ENCODE assay signal across 8 cellular contexts in the genomic region with DNA sequence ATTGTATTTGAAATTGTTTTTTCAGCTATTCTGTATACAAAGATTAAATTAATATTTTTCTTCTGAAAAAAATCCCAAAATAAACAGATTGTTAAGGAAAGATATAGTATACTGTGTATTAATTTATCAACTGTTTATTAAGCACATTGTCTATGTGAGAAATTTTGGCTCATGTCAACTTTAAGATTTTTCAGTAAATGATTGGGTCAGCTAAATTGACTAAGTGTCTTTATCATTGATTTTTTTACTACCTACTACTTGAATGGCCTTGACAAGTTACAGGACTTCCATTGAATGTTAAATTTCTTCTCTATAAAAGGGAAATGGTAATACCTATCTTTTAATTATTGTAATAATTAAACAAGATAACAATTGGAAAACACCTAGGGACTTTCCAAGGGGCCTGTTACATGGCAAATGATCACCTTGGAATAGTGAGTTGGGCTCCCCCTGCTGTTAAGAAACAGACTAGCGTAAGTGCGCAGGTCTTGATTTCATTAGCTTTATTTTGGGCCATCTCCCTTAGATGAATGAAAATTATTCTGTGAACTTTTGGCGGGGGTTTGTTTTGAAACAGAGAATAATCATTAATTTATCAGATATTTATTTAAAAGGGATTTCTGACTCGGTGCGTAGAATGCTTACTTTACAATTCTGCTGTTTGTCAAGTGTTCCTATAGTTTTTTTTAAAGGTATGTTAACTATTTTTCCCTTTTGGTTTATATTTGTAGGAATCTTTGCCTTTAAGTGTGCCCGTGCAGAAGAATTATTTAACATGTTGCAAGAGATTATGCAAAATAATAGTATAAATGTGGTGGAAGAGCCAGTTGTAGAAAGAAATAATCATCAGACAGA. TPM values are rescaled to one million over a fixed set of nuclear protein-coding genes. Genes with fewer than 3 reads are reported as not detected.
A peak's percentile ranks its signal among the peaks of the same experiment; 100 is the strongest.
DNase-seq lines count a peak whose midpoint lies in the region; ATAC-seq and TF ChIP-seq lines count a peak whose summit lies in the region.

No MANE protein-coding gene starts in this region.

- H3K4me2 ChIP-seq in SK-N-SH (no peak overlapping the region), smooth muscle cell (peak overlapping the region; percentile 47)

- WGBS in SK-N-SH (ENCODE audit: low lambda C conversion rate), result 37% methylated on average over 6 of the region's 6 CpGs
- 42 to 51% (median 46%) methylated on average over 6 of the region's 6 CpGs for WGBS in adrenal gland, 4 donors
- 58% methylated on average over 6 of the region's 6 CpGs for WGBS in smooth muscle cell (ENCODE audit: low lambda C conversion rate)

- no peaks in the 10 kb centered on the region for H3K9me2 ChIP-seq in SK-N-SH

- TF ChIP-seq EP300 in SK-N-SH (IDR thresholded peaks at IDR 0.05; ENCODE audit: borderline replicate concordance in 1 of 2, low read depth in 1 of 2, low read length in 1 of 2), result no peak

- H3K27me3 ChIP-seq in SK-N-SH (ENCODE audit: insufficient read depth) (no peaks in the 10 kb centered on the region), adrenal gland (no peaks in the 10 kb centered on the region), right atrium auricular region (no peaks in the 10 kb centered on the region), smooth muscle cell (ENCODE audit: low read depth) (no peaks in the 10 kb centered on the region)

- TF ChIP-seq POLR2A in adrenal gland (IDR thresholded peaks at IDR 0.05), result no peak

- ATAC-seq in GM21423 (IDR thresholded peaks at IDR 0.05; ENCODE audit: unreplicated experiment), result peak; percentile 65

- TF ChIP-seq RAD21 in SK-N-SH (IDR thresholded peaks at IDR 0.05; ENCODE audit: low read length), result peak; percentile 78

- H3K9ac ChIP-seq in SK-N-SH, result no peak overlapping the region
- H3K9ac ChIP-seq in smooth muscle cell (ENCODE audit: low read depth), result peak overlapping the region; percentile 79

- H3K79me2 ChIP-seq in SK-N-SH (ENCODE audit: insufficient read depth) (peaks cover 33% of the 10 kb centered on the region), smooth muscle cell (ENCODE audit: low read depth) (peaks cover 26% of the 10 kb centered on the region)

- peaks cover 48 to 58% of the 10 kb centered on the region in 2 experiments for H3K36me3 ChIP-seq in SK-N-SH (replicated peaks in 1 of 2; ENCODE audit: control insufficient read depth in 1 of 2, insufficient read depth in 2 of 2, low read length in 1 of 2)
- peaks cover 0 to 40% of the 10 kb centered on the region in 2 donors for H3K36me3 ChIP-seq in adrenal gland (replicated peaks in 1 of 2)
- H3K36me3 ChIP-seq in right atrium auricular region, result peaks cover 27% of the 10 kb centered on the region
- peaks cover 11% of the 10 kb centered on the region for H3K36me3 ChIP-seq in smooth muscle cell (ENCODE audit: low read depth)

- no peaks in the 10 kb centered on the region for H3K9me3 ChIP-seq in SK-N-SH
- no peaks in the 10 kb centered on the region for H3K9me3 ChIP-seq in adrenal gland (replicated peaks in 1 of 3)
- H3K9me3 ChIP-seq in right atrium auricular region, result no peaks in the 10 kb centered on the region
- no peaks in the 10 kb centered on the region for H3K9me3 ChIP-seq in smooth muscle cell (replicated peaks; ENCODE audit: low read depth)

- POLR2A ChIA-PET in SK-N-SH (lab: Yijun Ruan, JAX), result no interaction called here

- DNase-seq in DMS53 (lab: John Stamatoyannopoulos, UW) (peak; percentile 87), LNCaP clone FGC (ENCODE audit: low read depth) (no peak), SK-N-SH (peak; percentile 49), adrenal gland (peak; percentile 43 to 85 (median 57)), right atrium auricular region (ENCODE audit: low spot score) (no peak), smooth muscle cell (lab: John Stamatoyannopoulos, UW; ENCODE audit: unreplicated experiment) (no peak), 8988T (no peak)

- no peak overlapping the region for H2AFZ ChIP-seq in SK-N-SH (ENCODE audit: low read depth)
- H2AFZ ChIP-seq in smooth muscle cell (ENCODE audit: low read depth), result no peak overlapping the region

- TF ChIP-seq CTCF in LNCaP clone FGC (IDR thresholded peaks at IDR 0.05; ENCODE audit: control insufficient read depth, extremely low read depth, insufficient read depth) (peak; percentile 89), SK-N-SH (IDR thresholded peaks at IDR 0.05) (peak; percentile 89), adrenal gland (IDR thresholded peaks at IDR 0.05) (peak; percentile 70 to 85 (median 80)), right atrium auricular region (IDR thresholded peaks at IDR 0.05) (peak; percentile 60 to 82), smooth muscle cell (IDR thresholded peaks at IDR 0.05; ENCODE audit: borderline replicate concordance, insufficient read depth, poor library complexity, severe bottlenecking) (peak; percentile 83)

- H3K27ac ChIP-seq in SK-N-SH (ENCODE audit: low read depth in 2 of 2, low read length in 1 of 2) (peak overlapping the region in 1 of 2 experiments; percentile 72; a peak in 1 of 4 replicates), adrenal gland (no peak overlapping the region), right atrium auricular region (no peak overlapping the region), smooth muscle cell (ENCODE audit: low read depth) (peak overlapping the region; percentile 92)

- CTCF ChIA-PET in SK-N-SH (lab: Yijun Ruan, JAX), result interaction anchor here (0.6 to 4.5 kb wide), 63 partner anchors 9 to 428 kb away, joined by 3 to 66 read pairs (median 4); partner anchors contain the start of genes CCT2 and FRS2

- H3K4me3 ChIP-seq in LNCaP clone FGC (ENCODE audit: low read depth, low read length) (no peak overlapping the region), SK-N-SH (ENCODE audit: low read depth in 2 of 2, low read length in 1 of 2) (no peak overlapping the region), adrenal gland (no peak overlapping the region), right atrium auricular region (no peak overlapping the region), smooth muscle cell (no peak overlapping the region)

- peaks cover 31% of the 10 kb centered on the region for H3F3A ChIP-seq in SK-N-SH (replicated peaks; ENCODE audit: insufficient read depth)
- peaks cover 7% of the 10 kb centered on the region for H3F3A ChIP-seq in smooth muscle cell (ENCODE audit: low read depth)

- peaks cover 8% of the 10 kb centered on the region; the same call in 1 of the 2 replicates for H4K20me1 ChIP-seq in SK-N-SH (ENCODE audit: insufficient read depth)
- no peaks in the 10 kb centered on the region for H4K20me1 ChIP-seq in smooth muscle cell (ENCODE audit: low read depth)

- intact Hi-C loops in adrenal gland (cut with DNase I), result loop anchor here in 1 of 2 donors (5.0 kb wide), 1 partner anchor 103 kb away; no protein-coding TSS in a partner anchor

- peaks cover 0 to 8% of the 10 kb centered on the region in 2 experiments; a peak in 3 of 4 replicates for H3K4me1 ChIP-seq in SK-N-SH (ENCODE audit: control insufficient read depth in 1 of 2, insufficient read depth in 2 of 2, low read depth in 1 of 2, low read length in 1 of 2)
- H3K4me1 ChIP-seq in adrenal gland (replicated peaks in 1 of 2), result no peaks in the 10 kb centered on the region
- no peaks in the 10 kb centered on the region for H3K4me1 ChIP-seq in right atrium auricular region
- H3K4me1 ChIP-seq in smooth muscle cell (ENCODE audit: low read depth), result peaks cover 5% of the 10 kb centered on the region

TF ChIP-seq in SK-N-SH, 30 proteins besides CTCF, POLR2A, EP300 and RAD21:
- TF ChIP-seq TCF12 (IDR thresholded peaks at IDR 0.05) (peak; percentile 18; the same call in 1 of the 2 replicates), NRF1 (IDR thresholded peaks at IDR 0.05; ENCODE audit: low read depth, low read length) (peak; percentile 23; the same call in 1 of the 2 replicates), SMC3 (IDR thresholded peaks at IDR 0.05; ENCODE audit: low read depth, low read length) (peak; percentile 76)
- TF ChIP-seq, protein P1, sequence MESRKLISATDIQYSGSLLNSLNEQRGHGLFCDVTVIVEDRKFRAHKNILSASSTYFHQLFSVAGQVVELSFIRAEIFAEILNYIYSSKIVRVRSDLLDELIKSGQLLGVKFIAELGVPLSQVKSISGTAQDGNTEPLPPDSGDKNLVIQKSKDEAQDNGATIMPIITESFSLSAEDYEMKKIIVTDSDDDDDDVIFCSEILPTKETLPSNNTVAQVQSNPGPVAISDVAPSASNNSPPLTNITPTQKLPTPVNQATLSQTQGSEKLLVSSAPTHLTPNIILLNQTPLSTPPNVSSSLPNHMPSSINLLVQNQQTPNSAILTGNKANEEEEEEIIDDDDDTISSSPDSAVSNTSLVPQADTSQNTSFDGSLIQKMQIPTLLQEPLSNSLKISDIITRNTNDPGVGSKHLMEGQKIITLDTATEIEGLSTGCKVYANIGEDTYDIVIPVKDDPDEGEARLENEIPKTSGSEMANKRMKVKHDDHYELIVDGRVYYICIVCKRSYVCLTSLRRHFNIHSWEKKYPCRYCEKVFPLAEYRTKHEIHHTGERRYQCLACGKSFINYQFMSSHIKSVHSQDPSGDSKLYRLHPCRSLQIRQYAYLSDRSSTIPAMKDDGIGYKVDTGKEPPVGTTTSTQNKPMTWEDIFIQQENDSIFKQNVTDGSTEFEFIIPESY (IDR thresholded peaks at IDR 0.05; ENCODE audit: borderline replicate concordance, low read depth), result no peak

RNA-seq across cellular contexts. Expression of gene CCT2, which starts 14.5 kb away (rescaled TPM):
- 181 and 242 TPM in 2 replicates for polyA plus RNA-seq in SK-N-SH (2012; rRNA removed)
- 203 and 218 TPM in 2 replicates for polyA plus RNA-seq in SK-N-SH (2012; cell fraction: cytosol; rRNA removed)
- 169 and 298 TPM in 2 replicates for polyA plus RNA-seq in SK-N-SH (2012; cell fraction: nucleus; rRNA removed)
- 100 to 1,000 TPM in 7 of 8 donors, 10 to 100 TPM in 1; 88.2 to 196 (median 119) TPM for total RNA-seq in adrenal gland
- polyA plus RNA-seq in adrenal gland, result 100 to 1,000 TPM in 2 of 3 donors, 10 to 100 TPM in 1; 83.5 to 233 (median 102) TPM
- 100 to 1,000 TPM in 1 of 2 donors, 10 to 100 TPM in 1; 71.4 to 104 TPM for total RNA-seq in right atrium auricular region
- 236 and 280 TPM in 2 replicates for total RNA-seq in smooth muscle cell
- 151 and 171 TPM in 2 replicates for polyA plus RNA-seq in smooth muscle cell

RNA-seq across cellular contexts. Expression of gene LRRC10, which starts 39.9 kb away (rescaled TPM):
- not detected in 2 replicates for polyA plus RNA-seq in SK-N-SH (2012; rRNA removed)
- polyA plus RNA-seq in SK-N-SH (2012; cell fraction: cytosol; rRNA removed), result not detected in 2 replicates
- polyA plus RNA-seq in SK-N-SH (2012; cell fraction: nucleus; rRNA removed), result not detected in 2 replicates
- total RNA-seq in adrenal gland, result not detected
- polyA plus RNA-seq in adrenal gland, result not detected
- 10 to 100 TPM in 1 of 2 donors, 1 to 10 TPM in 1; 3.1 to 32.4 TPM for total RNA-seq in right atrium auricular region
- not detected in 2 replicates for total RNA-seq in smooth muscle cell
- not detected in 2 replicates for polyA plus RNA-seq in smooth muscle cell

Comparison
In these comparisons a context has a peak if more than half of its experiments do, and no peak if none do; other contexts are left out.
1. DNase-seq: peak in DMS53 (single experiment), SK-N-SH (single experiment) and adrenal gland (7 of 7); none in LNCaP clone FGC (single experiment), right atrium auricular region (single experiment), smooth muscle cell (single experiment) and 8988T (single experiment).
2. Peak in every context shown above with its lines, with median percentiles within 50 percentile points of each other: CTCF ChIP-seq.